In the genomic region with DNA sequence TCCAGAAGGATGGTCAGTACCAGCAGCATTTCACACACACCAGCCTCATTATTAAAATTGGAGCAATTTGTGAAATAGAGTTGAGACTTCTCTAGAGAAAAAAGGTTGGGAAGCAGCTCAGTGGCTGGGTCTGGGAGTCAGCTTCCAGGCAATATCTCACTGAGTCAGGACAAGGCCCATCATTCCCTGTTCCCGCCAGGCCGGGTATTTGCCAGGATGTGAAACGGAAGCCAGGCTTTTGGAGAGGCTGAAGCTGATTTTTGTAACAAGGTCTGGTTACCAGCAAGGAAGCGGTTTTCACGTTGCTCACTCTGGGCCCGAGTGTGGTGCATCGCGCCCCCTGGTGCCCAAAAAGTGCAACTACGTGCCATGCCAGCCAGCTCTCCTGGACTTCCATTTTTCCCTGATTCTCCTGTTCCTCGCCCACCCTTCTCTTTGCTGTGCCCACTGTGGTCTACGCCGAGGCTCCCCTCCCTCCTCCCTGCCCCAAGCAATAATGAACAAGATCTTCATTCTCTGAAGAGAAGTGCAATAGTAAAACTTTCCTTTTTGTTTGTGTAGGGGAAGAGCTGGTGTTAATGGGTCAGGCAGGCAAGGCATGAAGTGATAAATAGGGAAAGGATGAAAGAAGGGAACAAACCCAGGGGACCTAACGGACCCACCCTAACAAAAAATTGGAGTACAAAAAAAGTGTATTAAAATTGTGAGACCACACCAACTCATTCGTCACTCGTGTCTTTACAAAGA, we compare ENCODE assay signal across 1 cellular context.
TF ChIP-seq lines count a peak whose summit lies in the region.

No MANE protein-coding gene starts in this region.

TF ChIP-seq in GM23338, 12 proteins besides CTCF, POLR2A, EP300 and RAD21 (continued from another document):
- no peak for TF ChIP-seq EZH2phosphoT487 (IDR thresholded peaks at IDR 0.05; ENCODE audit: unreplicated experiment)
- no peak for TF ChIP-seq ZNF331 (CRISPR knock-in tag; IDR thresholded peaks at IDR 0.05; ENCODE audit: low read depth)
- no peak for TF ChIP-seq STAT1 (IDR thresholded peaks at IDR 0.05; ENCODE audit: unreplicated experiment)
- TF ChIP-seq, protein P1, sequence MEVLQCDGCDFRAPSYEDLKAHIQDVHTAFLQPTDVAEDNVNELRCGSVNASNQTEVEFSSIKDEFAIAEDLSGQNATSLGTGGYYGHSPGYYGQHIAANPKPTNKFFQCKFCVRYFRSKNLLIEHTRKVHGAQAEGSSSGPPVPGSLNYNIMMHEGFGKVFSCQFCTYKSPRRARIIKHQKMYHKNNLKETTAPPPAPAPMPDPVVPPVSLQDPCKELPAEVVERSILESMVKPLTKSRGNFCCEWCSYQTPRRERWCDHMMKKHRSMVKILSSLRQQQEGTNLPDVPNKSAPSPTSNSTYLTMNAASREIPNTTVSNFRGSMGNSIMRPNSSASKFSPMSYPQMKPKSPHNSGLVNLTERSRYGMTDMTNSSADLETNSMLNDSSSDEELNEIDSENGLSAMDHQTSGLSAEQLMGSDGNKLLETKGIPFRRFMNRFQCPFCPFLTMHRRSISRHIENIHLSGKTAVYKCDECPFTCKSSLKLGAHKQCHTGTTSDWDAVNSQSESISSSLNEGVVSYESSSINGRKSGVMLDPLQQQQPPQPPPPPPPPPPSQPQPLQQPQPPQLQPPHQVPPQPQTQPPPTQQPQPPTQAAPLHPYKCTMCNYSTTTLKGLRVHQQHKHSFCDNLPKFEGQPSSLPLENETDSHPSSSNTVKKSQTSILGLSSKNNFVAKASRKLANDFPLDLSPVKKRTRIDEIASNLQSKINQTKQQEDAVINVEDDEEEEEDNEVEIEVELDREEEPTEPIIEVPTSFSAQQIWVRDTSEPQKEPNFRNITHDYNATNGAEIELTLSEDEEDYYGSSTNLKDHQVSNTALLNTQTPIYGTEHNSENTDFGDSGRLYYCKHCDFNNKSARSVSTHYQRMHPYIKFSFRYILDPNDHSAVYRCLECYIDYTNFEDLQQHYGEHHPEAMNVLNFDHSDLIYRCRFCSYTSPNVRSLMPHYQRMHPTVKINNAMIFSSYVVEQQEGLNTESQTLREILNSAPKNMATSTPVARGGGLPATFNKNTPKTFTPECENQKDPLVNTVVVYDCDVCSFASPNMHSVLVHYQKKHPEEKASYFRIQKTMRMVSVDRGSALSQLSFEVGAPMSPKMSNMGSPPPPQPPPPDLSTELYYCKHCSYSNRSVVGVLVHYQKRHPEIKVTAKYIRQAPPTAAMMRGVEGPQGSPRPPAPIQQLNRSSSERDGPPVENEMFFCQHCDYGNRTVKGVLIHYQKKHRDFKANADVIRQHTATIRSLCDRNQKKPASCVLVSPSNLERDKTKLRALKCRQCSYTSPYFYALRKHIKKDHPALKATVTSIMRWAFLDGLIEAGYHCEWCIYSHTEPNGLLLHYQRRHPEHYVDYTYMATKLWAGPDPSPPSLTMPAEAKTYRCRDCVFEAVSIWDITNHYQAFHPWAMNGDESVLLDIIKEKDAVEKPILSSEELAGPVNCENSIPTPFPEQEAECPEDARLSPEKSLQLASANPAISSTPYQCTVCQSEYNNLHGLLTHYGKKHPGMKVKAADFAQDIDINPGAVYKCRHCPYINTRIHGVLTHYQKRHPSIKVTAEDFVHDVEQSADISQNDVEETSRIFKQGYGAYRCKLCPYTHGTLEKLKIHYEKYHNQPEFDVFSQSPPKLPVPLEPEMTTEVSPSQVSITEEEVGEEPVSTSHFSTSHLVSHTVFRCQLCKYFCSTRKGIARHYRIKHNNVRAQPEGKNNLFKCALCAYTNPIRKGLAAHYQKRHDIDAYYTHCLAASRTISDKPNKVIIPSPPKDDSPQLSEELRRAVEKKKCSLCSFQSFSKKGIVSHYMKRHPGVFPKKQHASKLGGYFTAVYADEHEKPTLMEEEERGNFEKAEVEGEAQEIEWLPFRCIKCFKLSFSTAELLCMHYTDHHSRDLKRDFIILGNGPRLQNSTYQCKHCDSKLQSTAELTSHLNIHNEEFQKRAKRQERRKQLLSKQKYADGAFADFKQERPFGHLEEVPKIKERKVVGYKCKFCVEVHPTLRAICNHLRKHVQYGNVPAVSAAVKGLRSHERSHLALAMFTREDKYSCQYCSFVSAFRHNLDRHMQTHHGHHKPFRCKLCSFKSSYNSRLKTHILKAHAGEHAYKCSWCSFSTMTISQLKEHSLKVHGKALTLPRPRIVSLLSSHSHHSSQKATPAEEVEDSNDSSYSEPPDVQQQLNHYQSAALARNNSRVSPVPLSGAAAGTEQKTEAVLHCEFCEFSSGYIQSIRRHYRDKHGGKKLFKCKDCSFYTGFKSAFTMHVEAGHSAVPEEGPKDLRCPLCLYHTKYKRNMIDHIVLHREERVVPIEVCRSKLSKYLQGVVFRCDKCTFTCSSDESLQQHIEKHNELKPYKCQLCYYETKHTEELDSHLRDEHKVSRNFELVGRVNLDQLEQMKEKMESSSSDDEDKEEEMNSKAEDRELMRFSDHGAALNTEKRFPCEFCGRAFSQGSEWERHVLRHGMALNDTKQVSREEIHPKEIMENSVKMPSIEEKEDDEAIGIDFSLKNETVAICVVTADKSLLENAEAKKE (CRISPR knock-in tag; IDR thresholded peaks at IDR 0.05), result no peak
- TF ChIP-seq CREB1 (CRISPR knock-in tag; IDR thresholded peaks at IDR 0.05; ENCODE audit: low read depth), result no peak
TF ChIP-seq in GM23338: peak in this region for 0.
